ENCODE assay signal across 6 cellular contexts in the genomic region with DNA sequence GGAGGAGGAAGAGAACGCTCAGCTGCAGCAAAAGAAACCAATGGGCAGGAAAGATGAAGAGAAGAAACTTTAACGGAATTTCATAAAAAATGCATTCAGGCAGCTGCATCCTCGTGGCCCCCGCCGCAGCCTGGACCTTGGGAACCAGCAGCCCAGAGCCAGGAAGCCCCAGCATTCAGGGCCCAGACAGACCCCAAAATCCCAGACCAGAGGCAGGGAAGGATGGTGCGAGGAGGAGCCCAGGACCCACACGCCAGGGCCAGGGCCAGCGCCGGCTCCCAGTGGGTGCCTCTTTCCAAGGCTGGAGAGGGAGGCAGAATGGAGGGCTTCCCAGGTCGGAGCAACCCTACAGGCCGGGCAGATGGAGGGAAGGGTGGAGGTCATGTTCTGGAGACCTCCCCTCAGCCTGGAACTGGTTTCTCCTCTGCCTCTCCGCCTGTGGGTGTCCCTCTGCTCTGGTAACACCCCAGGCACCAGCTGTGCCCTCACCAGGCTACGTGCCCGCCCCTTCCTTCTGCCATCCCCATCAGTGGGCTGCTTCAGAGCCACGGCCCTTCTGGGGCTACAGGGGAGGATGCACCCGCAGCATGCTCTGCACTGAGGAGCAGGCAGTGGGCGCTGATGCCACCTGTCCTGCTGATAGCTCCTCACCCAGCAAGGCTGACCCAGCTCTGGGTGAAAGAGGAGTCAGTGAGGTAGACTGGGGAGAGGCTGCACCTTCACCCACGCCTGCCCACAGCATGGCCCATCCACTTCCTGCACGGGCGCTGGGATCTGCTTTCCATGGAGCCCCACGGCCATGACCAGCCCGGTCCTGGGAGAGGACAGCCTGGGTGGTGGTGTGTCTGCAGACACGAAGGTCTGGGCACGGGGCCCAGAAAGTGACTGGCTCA. TPM values are rescaled to one million over a fixed set of nuclear protein-coding genes. Genes with fewer than 3 reads are reported as not detected.
DNase-seq lines count a peak whose midpoint lies in the region; ATAC-seq and TF ChIP-seq lines count a peak whose summit lies in the region.

No MANE protein-coding gene starts in this region.

- peaks cover 4% of the 10 kb centered on the region for H3F3A ChIP-seq in PC-3 (ENCODE audit: low read length, unreplicated experiment)

- H3K9me3 Mint-ChIP-seq in CD4-positive, alpha-beta T cell, result no peaks in the 10 kb centered on the region
- H3K9me3 Mint-ChIP-seq in stimulated activated naive B cell treated with anti-CD40 and anti-IgM and Interleukin-4, amounts not matched to agents 10 μg/mL and 1 μg/mL and 100 μg/mL, for 72 hours, result no peaks in the 10 kb centered on the region

- H3K4me1 Mint-ChIP-seq in CD4-positive, alpha-beta T cell (ENCODE audit: low read depth), result peaks cover 21% of the 10 kb centered on the region
- H3K4me1 Mint-ChIP-seq in stimulated activated naive B cell treated with anti-CD40 and anti-IgM and Interleukin-4, amounts not matched to agents 10 μg/mL and 1 μg/mL and 100 μg/mL, for 72 hours, result peaks cover 30 to 60% of the 10 kb centered on the region in 2 donors

- H3K4me1 ChIP-seq in PC-3 (ENCODE audit: insufficient read depth, low read length), result peaks cover 20% of the 10 kb centered on the region

- TF ChIP-seq CTCF in CD4-positive, alpha-beta T cell (IDR thresholded peaks at IDR 0.05), result no peak
- TF ChIP-seq CTCF in PC-3 (conservative IDR thresholded peaks at IDR 0.05; ENCODE audit: low read depth, low read length) (0 out of 2 replicates have a peak, but pooled peaks have one; percentile 20), fibroblast of mammary gland (conservative IDR thresholded peaks at IDR 0.05; ENCODE audit: control insufficient read depth, insufficient read depth, low read depth, low read length) (no peak)

- H3K9me2 ChIP-seq in PC-3 (replicated peaks; ENCODE audit: low read length), result no peaks in the 10 kb centered on the region

- H3K27me3 Mint-ChIP-seq in CD4-positive, alpha-beta T cell, result no peaks in the 10 kb centered on the region
- no peaks in the 10 kb centered on the region for H3K27me3 Mint-ChIP-seq in stimulated activated naive B cell treated with anti-CD40 and anti-IgM and Interleukin-4, amounts not matched to agents 10 μg/mL and 1 μg/mL and 100 μg/mL, for 72 hours

- CTCF ChIA-PET in CD4-positive, alpha-beta T cell (lab: Charles Lee), result interaction anchor here (1.3 to 3.2 kb wide), 7 partner anchors 11 to 92 kb away, joined by 4 to 83 read pairs (median 8); a partner anchor contains a TSS
- CTCF ChIA-PET in PC-3 (lab: Charles Lee), result interaction anchor here (0.8 to 3.0 kb wide), 8 partner anchors 11 to 244 kb away, joined by 3 to 60 read pairs (median 8); a partner anchor contains a TSS

- H3K9me3 ChIP-seq in CD4-positive, alpha-beta T cell (ENCODE audit: control insufficient read depth, low read length), result no peaks in the 10 kb centered on the region
- no peaks in the 10 kb centered on the region for H3K9me3 ChIP-seq in PC-3 (ENCODE audit: low read length)

- H3K4me3 Mint-ChIP-seq in CD4-positive, alpha-beta T cell, result peak overlapping the region; percentile 84
- peak overlapping the region; percentile 89 to 97 for H3K4me3 Mint-ChIP-seq in stimulated activated naive B cell treated with anti-CD40 and anti-IgM and Interleukin-4, amounts not matched to agents 10 μg/mL and 1 μg/mL and 100 μg/mL, for 72 hours

- peaks cover 11% of the 10 kb centered on the region for H3K36me3 Mint-ChIP-seq in CD4-positive, alpha-beta T cell (ENCODE audit: low read depth)
- peaks cover 28 to 43% of the 10 kb centered on the region in 2 donors for H3K36me3 Mint-ChIP-seq in stimulated activated naive B cell treated with anti-CD40 and anti-IgM and Interleukin-4, amounts not matched to agents 10 μg/mL and 1 μg/mL and 100 μg/mL, for 72 hours

- peak overlapping the region; percentile 78 for H3K27ac ChIP-seq in CD4-positive, alpha-beta T cell (ENCODE audit: low read depth, low read length)
- peak overlapping the region; percentile 36; the same call in 1 of the 2 replicates for H3K27ac ChIP-seq in PC-3 (ENCODE audit: low read length)

- H3K79me2 ChIP-seq in PC-3 (ENCODE audit: low read length), result peaks cover 21% of the 10 kb centered on the region

- H3K9ac ChIP-seq in PC-3 (ENCODE audit: low read length), result peak overlapping the region; percentile 87

- no peaks in the 10 kb centered on the region for H4K20me1 ChIP-seq in PC-3 (ENCODE audit: low read length)

- no peak for ATAC-seq in CD4-positive, alpha-beta T cell (ENCODE audit: poor library complexity)
- ATAC-seq in PC-3, result peak; percentile 2; the same call in 1 of the 2 replicates
- no peak for ATAC-seq in stimulated activated naive B cell treated with anti-CD40 and anti-IgM and Interleukin-4, amounts not matched to agents 10 μg/mL and 1 μg/mL and 100 μg/mL, for 72 hours (replicated peaks)

- H3K4me3 ChIP-seq in PC-3 (ENCODE audit: low read length) (peak overlapping the region; percentile 73), fibroblast of mammary gland (ENCODE audit: control insufficient read depth, low read depth, low read length) (peak overlapping the region; percentile 58)

- POLR2A ChIA-PET in CD4-positive, alpha-beta T cell (lab: Charles Lee), result interaction anchor here (0.5 to 3.3 kb wide), 10 partner anchors 10 to 606 kb away, joined by 3 to 181 read pairs (median 12); a partner anchor contains a TSS
- POLR2A ChIA-PET in PC-3 (lab: Charles Lee; ENCODE audit: unreplicated experiment), result interaction anchor here (0.6 kb wide), 2 partner anchors 156 to 1662 kb away, joined by 3 read pairs; no protein-coding TSS in a partner anchor

- peak overlapping the region; percentile 90 for H3K4me2 ChIP-seq in PC-3 (ENCODE audit: low read length)

- TSS peak; percentile 7 for BruUV-seq in PC-3 (replicated peaks; lab: Mats Ljungman, UMichigan)

- H3K27ac Mint-ChIP-seq in CD4-positive, alpha-beta T cell, result peak overlapping the region; percentile 74
- peak overlapping the region; percentile 95 for H3K27ac Mint-ChIP-seq in stimulated activated naive B cell treated with anti-CD40 and anti-IgM and Interleukin-4, amounts not matched to agents 10 μg/mL and 1 μg/mL and 100 μg/mL, for 72 hours

- H3K27me3 ChIP-seq in CD4-positive, alpha-beta T cell (ENCODE audit: control insufficient read depth, insufficient read depth, low read length), result no peaks in the 10 kb centered on the region
- no peaks in the 10 kb centered on the region for H3K27me3 ChIP-seq in PC-3 (ENCODE audit: low read length)

- intact Hi-C loops in CD4-positive, alpha-beta T cell (cut with DNase I, micrococcal nuclease), result loop anchor here (1.0 to 5.0 kb wide), 3 partner anchors 17 to 395 kb away; a partner anchor contains a TSS
- intact Hi-C loops in PC-3 (cut with micrococcal nuclease), result loop anchor here (1.0 to 2.0 kb wide), 2 partner anchors 17 to 141 kb away; a partner anchor contains a TSS

- peaks cover 6% of the 10 kb centered on the region; the same call in 1 of the 2 replicates for H3K36me3 ChIP-seq in PC-3 (ENCODE audit: low read depth, low read length)

- peak overlapping the region; percentile 89 for H2AFZ ChIP-seq in PC-3 (ENCODE audit: low read length)

- no peak for DNase-seq in CD4-positive, alpha-beta T cell
- peak; percentile 42 for DNase-seq in PC-3
- DNase-seq in fibroblast of mammary gland (ENCODE audit: low read depth), result peak; percentile 50
- no peak for DNase-seq in stimulated activated naive B cell treated with anti-CD40 and anti-IgM and Interleukin-4, amounts not matched to agents 10 μg/mL and 1 μg/mL and 100 μg/mL, for 72 hours
- no peak for DNase-seq in pons (ENCODE audit: low spot score)
- DNase-seq in KBM-7, result no peak

- in situ Hi-C loops in KBM-7 (cut with MboI; ENCODE audit: low pct_unique_long_range_greater_than_20kb, low sequenced_read_pairs), result no loop called here

RNA-seq across cellular contexts. Expression of a gene that starts 1.2 kb away (rescaled TPM):
- total RNA-seq in CD4-positive, alpha-beta T cell, result 10 to 100 TPM; 29.4 to 32.4 TPM
- total RNA-seq in PC-3 (2014; rRNA removed), result 30.8 and 42.3 TPM in 2 replicates

RNA-seq across cellular contexts. Expression of a gene that starts 10.5 kb away (rescaled TPM):
- total RNA-seq in CD4-positive, alpha-beta T cell, result 10 to 100 TPM; 33.2 to 35.2 TPM
- 112 and 144 TPM in 2 replicates for total RNA-seq in PC-3 (2014; rRNA removed)

RNA-seq across cellular contexts. Expression of a gene that starts 10.8 kb away (rescaled TPM):
- 10 to 100 TPM; 88.8 to 96.5 TPM for total RNA-seq in CD4-positive, alpha-beta T cell
- 38.8 and 40.1 TPM in 2 replicates for total RNA-seq in PC-3 (2014; rRNA removed)

RNA-seq across cellular contexts. Expression of a gene that starts 17.0 kb away (rescaled TPM):
- total RNA-seq in CD4-positive, alpha-beta T cell, result 10 to 100 TPM; 11.1 to 12.0 TPM
- 75.0 and 76.9 TPM in 2 replicates for total RNA-seq in PC-3 (2014; rRNA removed)

Comparison
In these comparisons a context has a peak if more than half of its experiments do, and no peak if none do; other contexts are left out.
1. DNase-seq: peak in PC-3 (single experiment) and fibroblast of mammary gland (single experiment); none in CD4-positive, alpha-beta T cell (0 of 10), stimulated activated naive B cell treated with anti-CD40 and anti-IgM and Interleukin-4, amounts not matched to agents 10 μg/mL and 1 μg/mL and 100 μg/mL, for 72 hours (single experiment), pons (single experiment) and KBM-7 (single experiment).